1 cellular context compared by ENCODE assay signal in the genomic region with DNA sequence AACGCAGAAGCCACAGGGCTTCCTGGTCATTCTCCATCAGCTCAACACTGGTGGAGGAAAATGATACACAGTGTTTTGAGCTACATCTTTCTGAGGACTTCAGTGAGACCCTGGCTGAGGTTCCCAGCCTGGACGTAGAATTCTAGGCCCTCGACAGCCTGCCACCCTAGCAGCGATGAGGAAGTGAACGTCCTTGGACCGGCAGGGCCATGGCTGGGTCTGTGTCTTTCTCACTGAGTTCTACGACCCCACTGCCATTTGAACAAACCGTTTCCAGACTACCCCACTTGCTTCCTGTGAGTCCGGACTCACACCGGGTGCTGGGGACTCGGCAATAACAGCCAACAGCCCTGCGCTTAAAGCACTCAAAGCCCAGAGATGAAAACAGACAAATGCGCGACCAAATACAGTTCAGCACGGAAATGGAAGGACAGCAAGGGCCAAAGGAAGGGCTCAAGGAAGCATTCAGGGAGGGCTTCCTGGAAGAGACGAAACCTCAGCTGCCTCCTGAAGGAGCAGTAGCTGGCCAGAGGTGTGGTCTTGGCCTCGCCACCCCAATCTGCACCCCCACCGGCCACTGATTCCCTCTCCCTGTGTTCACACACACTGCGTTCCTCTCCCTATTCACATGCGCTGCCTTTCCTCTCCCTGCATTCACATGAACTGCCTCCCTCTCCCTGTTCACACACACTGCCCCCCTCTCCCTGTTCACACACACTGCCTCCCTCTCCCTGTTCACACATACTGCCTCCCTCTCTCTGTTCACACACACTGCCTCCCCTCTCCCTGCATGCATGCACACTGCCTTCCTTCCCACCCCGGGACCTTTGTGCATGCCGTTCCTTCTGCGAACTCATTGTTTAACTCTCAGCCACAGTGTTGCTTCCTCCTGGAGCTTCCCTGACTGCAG.
TF ChIP-seq lines count a peak whose summit lies in the region.

No MANE protein-coding gene starts in this region.

TF ChIP-seq in WTC11, 78 proteins besides CTCF, POLR2A, EP300 and RAD21:
- TF ChIP-seq ZNF532 (CRISPR knock-in tag; IDR thresholded peaks at IDR 0.05; ENCODE audit: borderline replicate concordance) = no peak
- TF ChIP-seq, protein P1, sequence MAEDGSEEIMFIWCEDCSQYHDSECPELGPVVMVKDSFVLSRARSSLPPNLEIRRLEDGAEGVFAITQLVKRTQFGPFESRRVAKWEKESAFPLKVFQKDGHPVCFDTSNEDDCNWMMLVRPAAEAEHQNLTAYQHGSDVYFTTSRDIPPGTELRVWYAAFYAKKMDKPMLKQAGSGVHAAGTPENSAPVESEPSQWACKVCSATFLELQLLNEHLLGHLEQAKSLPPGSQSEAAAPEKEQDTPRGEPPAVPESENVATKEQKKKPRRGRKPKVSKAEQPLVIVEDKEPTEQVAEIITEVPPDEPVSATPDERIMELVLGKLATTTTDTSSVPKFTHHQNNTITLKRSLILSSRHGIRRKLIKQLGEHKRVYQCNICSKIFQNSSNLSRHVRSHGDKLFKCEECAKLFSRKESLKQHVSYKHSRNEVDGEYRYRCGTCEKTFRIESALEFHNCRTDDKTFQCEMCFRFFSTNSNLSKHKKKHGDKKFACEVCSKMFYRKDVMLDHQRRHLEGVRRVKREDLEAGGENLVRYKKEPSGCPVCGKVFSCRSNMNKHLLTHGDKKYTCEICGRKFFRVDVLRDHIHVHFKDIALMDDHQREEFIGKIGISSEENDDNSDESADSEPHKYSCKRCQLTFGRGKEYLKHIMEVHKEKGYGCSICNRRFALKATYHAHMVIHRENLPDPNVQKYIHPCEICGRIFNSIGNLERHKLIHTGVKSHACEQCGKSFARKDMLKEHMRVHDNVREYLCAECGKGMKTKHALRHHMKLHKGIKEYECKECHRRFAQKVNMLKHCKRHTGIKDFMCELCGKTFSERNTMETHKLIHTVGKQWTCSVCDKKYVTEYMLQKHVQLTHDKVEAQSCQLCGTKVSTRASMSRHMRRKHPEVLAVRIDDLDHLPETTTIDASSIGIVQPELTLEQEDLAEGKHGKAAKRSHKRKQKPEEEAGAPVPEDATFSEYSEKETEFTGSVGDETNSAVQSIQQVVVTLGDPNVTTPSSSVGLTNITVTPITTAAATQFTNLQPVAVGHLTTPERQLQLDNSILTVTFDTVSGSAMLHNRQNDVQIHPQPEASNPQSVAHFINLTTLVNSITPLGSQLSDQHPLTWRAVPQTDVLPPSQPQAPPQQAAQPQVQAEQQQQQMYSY (CRISPR knock-in tag; IDR thresholded peaks at IDR 0.05) = no peak
- TF ChIP-seq ZNF263 (CRISPR knock-in tag; IDR thresholded peaks at IDR 0.05; ENCODE audit: low read depth) = no peak
- TF ChIP-seq USF2 (CRISPR knock-in tag; IDR thresholded peaks at IDR 0.05) = no peak
- TF ChIP-seq TEAD1 (CRISPR knock-in tag; IDR thresholded peaks at IDR 0.05) = no peak
